ENCODE assay signal across 19 cellular contexts in genomic region chr5:55540525-55540924, GRCh38. TPM values are rescaled to one million over a fixed set of nuclear protein-coding genes. Genes with fewer than 3 reads are reported as not detected.
DNase-seq lines count a peak whose midpoint lies in the region; ATAC-seq and TF ChIP-seq lines count a peak whose summit lies in the region.
"Had no signal": no experiment of that assay in that cellular context is flagged by ENCODE, and none has a peak within 500 bp of the region (broad histone marks: within the 10 kb centered on the region; RNA-seq: fewer than 3 reads in every experiment).

No MANE protein-coding gene starts in this region.

- intact Hi-C loops in left ventricle myocardium inferior (cut with micrococcal nuclease) (no loop called here), heart right ventricle (cut with DNase I) (no loop called here)
- intact Hi-C loops in activated CD4-positive, alpha-beta memory T cell treated with anti-CD3 and anti-CD28 coated beads for 36 hours (cut with micrococcal nuclease): no loop called here

- no peak overlapping the region for H3K4me3 Mint-ChIP-seq in activated CD4-positive, alpha-beta memory T cell treated with anti-CD3 and anti-CD28 coated beads for 36 hours
- no peak overlapping the region for H3K4me3 Mint-ChIP-seq in stimulated activated memory B cell treated with anti-CD40 and anti-IgM and Interleukin-4, amounts not matched to agents 10 μg/mL and 1 μg/mL and 100 μg/mL, for 72 hours
- H3K4me3 Mint-ChIP-seq: natural killer cell had no signal

- DNase-seq in left ventricle myocardium inferior: no peak
- no peak for DNase-seq in heart right ventricle
- DNase-seq in activated CD4-positive, alpha-beta memory T cell treated with anti-CD3 and anti-CD28 coated beads for 36 hours: no peak
- DNase-seq in stimulated activated CD4-positive, alpha-beta T cell treated with anti-CD3 and anti-CD28 coated beads, Interleukin-2, amount 100 ng/mL, for 24 hours: no peak
- no peak for DNase-seq in DMS79 (lab: John Stamatoyannopoulos, UW)
- no peak for DNase-seq in retina
- DNase-seq: activated naive CD4-positive, alpha-beta T cell treated with anti-CD3 and anti-CD28 coated beads, Interleukin-2, amount 50 U/mL, for 16 hours; central memory CD4-positive, alpha-beta T cell; heart left ventricle; natural killer cell; NCI-H1930; NCI-H82; SJCRH30; stimulated activated CD4-positive, alpha-beta T cell treated with anti-CD3 and anti-CD28 coated beads, Interleukin-4, amount 100 ng/mL, for 4 hours had no signal

- TF ChIP-seq CTCF in left ventricle myocardium inferior (IDR thresholded peaks at IDR 0.05; ENCODE audit: borderline replicate concordance) (no peak), heart right ventricle (IDR thresholded peaks at IDR 0.05) (no peak)

- H3K36me3 ChIP-seq in left ventricle myocardium inferior (no peaks in the 10 kb centered on the region), heart right ventricle (no peaks in the 10 kb centered on the region)
- H3K36me3 ChIP-seq: heart left ventricle, right atrium auricular region, SJCRH30 had no signal

- no peaks in the 10 kb centered on the region for H3K9me3 Mint-ChIP-seq in activated CD4-positive, alpha-beta memory T cell treated with anti-CD3 and anti-CD28 coated beads for 36 hours
- no peaks in the 10 kb centered on the region for H3K9me3 Mint-ChIP-seq in stimulated activated memory B cell treated with anti-CD40 and anti-IgM and Interleukin-4, amounts not matched to agents 10 μg/mL and 1 μg/mL and 100 μg/mL, for 72 hours
- H3K9me3 Mint-ChIP-seq: natural killer cell had no signal

- peak overlapping the region; percentile 33 for H3K27ac Mint-ChIP-seq in activated CD4-positive, alpha-beta memory T cell treated with anti-CD3 and anti-CD28 coated beads for 36 hours
- peak overlapping the region; percentile 47 for H3K27ac Mint-ChIP-seq in stimulated activated memory B cell treated with anti-CD40 and anti-IgM and Interleukin-4, amounts not matched to agents 10 μg/mL and 1 μg/mL and 100 μg/mL, for 72 hours
- H3K27ac Mint-ChIP-seq: natural killer cell had no signal

- H3K9me3 ChIP-seq in left ventricle myocardium inferior (replicated peaks) (no peaks in the 10 kb centered on the region), heart right ventricle (no peaks in the 10 kb centered on the region)
- H3K9me3 ChIP-seq: heart left ventricle, right atrium auricular region, SJCRH30 had no signal

- H3K27ac ChIP-seq in left ventricle myocardium inferior (replicated peaks) (peak overlapping the region; percentile 17), heart right ventricle (peak overlapping the region in 1 of 10 donors; percentile 10)
- H3K27ac ChIP-seq: epithelial cell of prostate, right atrium auricular region, SJCRH30 had no signal

- H3K27me3 Mint-ChIP-seq in activated CD4-positive, alpha-beta memory T cell treated with anti-CD3 and anti-CD28 coated beads for 36 hours: peaks cover under 1% of the 10 kb centered on the region
- H3K27me3 Mint-ChIP-seq in stimulated activated memory B cell treated with anti-CD40 and anti-IgM and Interleukin-4, amounts not matched to agents 10 μg/mL and 1 μg/mL and 100 μg/mL, for 72 hours: no peaks in the 10 kb centered on the region

- H3K27me3 ChIP-seq in left ventricle myocardium inferior (ENCODE audit: low read depth) (no peaks in the 10 kb centered on the region), heart right ventricle (no peaks in the 10 kb centered on the region)
- H3K27me3 ChIP-seq: heart left ventricle, right atrium auricular region, SJCRH30 had no signal

- no peak for ATAC-seq in heart right ventricle
- peak; percentile 53 for ATAC-seq in HG02885 (IDR thresholded peaks at IDR 0.05; ENCODE audit: poor library complexity, unreplicated experiment)
- ATAC-seq in stimulated activated memory B cell treated with anti-CD40 and anti-IgM and Interleukin-4, amounts not matched to agents 10 μg/mL and 1 μg/mL and 100 μg/mL, for 72 hours: peak; percentile 53
- ATAC-seq: heart left ventricle, K562, natural killer cell had no signal

- POLR2A ChIA-PET in activated CD4-positive, alpha-beta memory T cell treated with anti-CD3 and anti-CD28 coated beads for 36 hours (lab: Charles Lee): no interaction called here

- CTCF ChIA-PET in activated CD4-positive, alpha-beta memory T cell treated with anti-CD3 and anti-CD28 coated beads for 36 hours (lab: Charles Lee): no interaction called here

- H3K4me1 ChIP-seq in left ventricle myocardium inferior (peaks cover 4% of the 10 kb centered on the region), heart right ventricle (peaks cover 0 to 18% (median 4%) of the 10 kb centered on the region in 9 donors)

- H3K4me3 ChIP-seq in left ventricle myocardium inferior (no peak overlapping the region), heart right ventricle (no peak overlapping the region)
- H3K4me3 ChIP-seq: heart left ventricle, K562, right atrium auricular region, SJCRH30 had no signal

- no peaks in the 10 kb centered on the region for H3K36me3 Mint-ChIP-seq in activated CD4-positive, alpha-beta memory T cell treated with anti-CD3 and anti-CD28 coated beads for 36 hours
- no peaks in the 10 kb centered on the region for H3K36me3 Mint-ChIP-seq in stimulated activated memory B cell treated with anti-CD40 and anti-IgM and Interleukin-4, amounts not matched to agents 10 μg/mL and 1 μg/mL and 100 μg/mL, for 72 hours
- H3K36me3 Mint-ChIP-seq: natural killer cell had no signal

- peaks cover 31% of the 10 kb centered on the region for H3K4me1 Mint-ChIP-seq in activated CD4-positive, alpha-beta memory T cell treated with anti-CD3 and anti-CD28 coated beads for 36 hours (ENCODE audit: low read depth)
- peaks cover 31% of the 10 kb centered on the region for H3K4me1 Mint-ChIP-seq in stimulated activated memory B cell treated with anti-CD40 and anti-IgM and Interleukin-4, amounts not matched to agents 10 μg/mL and 1 μg/mL and 100 μg/mL, for 72 hours

- 28 to 42% methylated on average over 2 of the region's 2 CpGs for WGBS in heart right ventricle, 2 donors

RNA-seq across cellular contexts. Expression of gene PLPP1, which starts 5.8 kb away (rescaled TPM):
- 72.6 TPM for total RNA-seq in left ventricle myocardium inferior
- 100 to 1,000 TPM in 1 of 10 donors, 10 to 100 TPM in 9; 58.7 to 111 (median 75.4) TPM for total RNA-seq in heart right ventricle
- 100 to 1,000 TPM in 1 of 2 donors, 10 to 100 TPM in 1; 90.2 to 110 TPM for polyA plus RNA-seq in heart right ventricle
- 1 to 10 TPM; 6.7 to 7.2 TPM for total RNA-seq in activated CD4-positive, alpha-beta memory T cell treated with anti-CD3 and anti-CD28 coated beads for 36 hours

Comparison
In these comparisons a context has a peak if more than half of its experiments do, and no peak if none do; other contexts are left out.
1. ATAC-seq: peak in HG02885 (single experiment) and stimulated activated memory B cell treated with anti-CD40 and anti-IgM and Interleukin-4, amounts not matched to agents 10 μg/mL and 1 μg/mL and 100 μg/mL, for 72 hours (single experiment); none in heart right ventricle (0 of 8).